8 cellular contexts compared by ENCODE assay signal in the genomic region with DNA sequence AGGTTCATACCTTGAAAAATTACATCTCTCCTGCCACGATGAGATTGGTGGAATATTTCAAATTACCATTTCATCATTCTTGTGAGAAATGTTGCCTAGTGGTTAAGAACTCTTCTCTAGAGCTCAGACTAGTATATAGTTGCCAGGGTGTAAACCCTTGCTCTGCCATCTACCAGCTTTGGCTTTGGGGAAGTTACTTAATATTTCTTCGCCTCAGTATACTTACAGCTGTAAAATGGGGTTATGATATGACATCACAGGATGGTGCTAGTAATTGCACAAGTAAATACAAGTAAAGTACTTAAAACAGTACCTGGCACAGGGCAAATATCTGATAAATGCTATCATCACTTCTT. TPM values are rescaled to one million over a fixed set of nuclear protein-coding genes. Genes with fewer than 3 reads are reported as not detected.
DNase-seq lines count a peak whose midpoint lies in the region; ATAC-seq, FAIRE-seq and TF ChIP-seq lines count a peak whose summit lies in the region.

No MANE protein-coding gene starts in this region.

- H3K27me3 ChIP-seq in iPS DF 6.9 (ENCODE audit: control insufficient read depth, insufficient read depth, low read length), result no peaks in the 10 kb centered on the region

- POLR2A ChIA-PET in activated B cell treated with CpG ODN at 0.5 μM for 24 hours (lab: Charles Lee), result interaction anchor here (0.9 to 4.6 kb wide), 4 partner anchors 20 to 49 kb away, joined by 3 to 28 read pairs (median 3); no protein-coding TSS in a partner anchor

- ATAC-seq in HG03439 (IDR thresholded peaks at IDR 0.05; ENCODE audit: unreplicated experiment) (peak; percentile 18), activated B cell treated with CpG ODN at 0.5 μM for 24 hours (ENCODE audit: low read depth) (no peak), left colon (no peak), HG02623 (IDR thresholded peaks at IDR 0.05; ENCODE audit: unreplicated experiment) (no peak)

- no peaks in the 10 kb centered on the region for H3K4me1 ChIP-seq in iPS DF 6.9 (ENCODE audit: control insufficient read depth, insufficient read depth, low read length)

- TF ChIP-seq CTCF in D721Med (IDR thresholded peaks at IDR 0.05; ENCODE audit: insufficient read depth, missing control alignments) (no peak), activated B cell treated with CpG ODN at 0.5 μM for 24 hours (IDR thresholded peaks at IDR 0.05) (no peak)

- CTCF ChIA-PET in activated B cell treated with CpG ODN at 0.5 μM for 24 hours (lab: Charles Lee), result interaction anchor here (1.7 kb wide), 1 partner anchor 32 kb away, joined by 4 read pairs; no protein-coding TSS in a partner anchor

- H3K9me3 ChIP-seq in iPS DF 6.9 (ENCODE audit: control insufficient read depth, insufficient read depth, low read length), result no peaks in the 10 kb centered on the region

- H3K4me3 Mint-ChIP-seq in activated B cell treated with CpG ODN at 0.5 μM for 24 hours, result peak overlapping the region; percentile 99
- peak overlapping the region; percentile 95 for H3K4me3 Mint-ChIP-seq in stimulated activated naive CD8-positive, alpha-beta T cell treated with anti-CD3 and anti-CD28 coated beads, Interleukin-15, Interleukin-2, amounts not matched to agents 100 ng/mL and 50 ng/mL, for 24 hours

- H3K36me3 Mint-ChIP-seq in activated B cell treated with CpG ODN at 0.5 μM for 24 hours (ENCODE audit: low read depth), result peaks cover 18% of the 10 kb centered on the region
- peaks cover 4% of the 10 kb centered on the region for H3K36me3 Mint-ChIP-seq in stimulated activated naive CD8-positive, alpha-beta T cell treated with anti-CD3 and anti-CD28 coated beads, Interleukin-15, Interleukin-2, amounts not matched to agents 100 ng/mL and 50 ng/mL, for 24 hours (ENCODE audit: low read depth)

- H3K4me1 Mint-ChIP-seq in activated B cell treated with CpG ODN at 0.5 μM for 24 hours, result peaks cover 60% of the 10 kb centered on the region
- peaks cover 59% of the 10 kb centered on the region for H3K4me1 Mint-ChIP-seq in stimulated activated naive CD8-positive, alpha-beta T cell treated with anti-CD3 and anti-CD28 coated beads, Interleukin-15, Interleukin-2, amounts not matched to agents 100 ng/mL and 50 ng/mL, for 24 hours (ENCODE audit: low read depth)

- FAIRE-seq in D721Med (lab: Jason Lieb, UNC), result peak; percentile 35

- H3K27ac ChIP-seq in iPS DF 6.9 (ENCODE audit: low read length), result no peak overlapping the region

- no peak for DNase-seq in D721Med (ENCODE audit: insufficient read length, low spot score)
- no peak for DNase-seq in activated B cell treated with CpG ODN at 0.5 μM for 24 hours
- DNase-seq in iPS DF 6.9 (ENCODE audit: low read depth, low spot score), result no peak
- DNase-seq in left colon, result no peak
- no peak for DNase-seq in iPS-NIHi11 (ENCODE audit: low spot score)

- H3K27ac Mint-ChIP-seq in activated B cell treated with CpG ODN at 0.5 μM for 24 hours, result peak overlapping the region; percentile 96
- H3K27ac Mint-ChIP-seq in stimulated activated naive CD8-positive, alpha-beta T cell treated with anti-CD3 and anti-CD28 coated beads, Interleukin-15, Interleukin-2, amounts not matched to agents 100 ng/mL and 50 ng/mL, for 24 hours, result peak overlapping the region; percentile 95

- H3K4me3 ChIP-seq in iPS DF 6.9 (ENCODE audit: low read length), result peak overlapping the region; percentile 97; the same call in 1 of the 2 replicates

- intact Hi-C loops in activated B cell treated with CpG ODN at 0.5 μM for 24 hours (cut with micrococcal nuclease), result loop anchor here (1.0 to 5.0 kb wide), 5 partner anchors 8 to 551 kb away; no protein-coding TSS in a partner anchor
- intact Hi-C loops in left colon (cut with DNase I, micrococcal nuclease), result no loop called here

- H3K9me3 Mint-ChIP-seq in activated B cell treated with CpG ODN at 0.5 μM for 24 hours, result no peaks in the 10 kb centered on the region
- no peaks in the 10 kb centered on the region for H3K9me3 Mint-ChIP-seq in stimulated activated naive CD8-positive, alpha-beta T cell treated with anti-CD3 and anti-CD28 coated beads, Interleukin-15, Interleukin-2, amounts not matched to agents 100 ng/mL and 50 ng/mL, for 24 hours

- WGBS in iPS DF 6.9 (ENCODE audit: insufficient coverage, insufficient read length), result no CpG with 5 or more reads among the region's 2 CpGs

- no peaks in the 10 kb centered on the region for H3K27me3 Mint-ChIP-seq in activated B cell treated with CpG ODN at 0.5 μM for 24 hours
- H3K27me3 Mint-ChIP-seq in stimulated activated naive CD8-positive, alpha-beta T cell treated with anti-CD3 and anti-CD28 coated beads, Interleukin-15, Interleukin-2, amounts not matched to agents 100 ng/mL and 50 ng/mL, for 24 hours, result no peaks in the 10 kb centered on the region

- no peaks in the 10 kb centered on the region for H3K36me3 ChIP-seq in iPS DF 6.9 (ENCODE audit: control insufficient read depth, insufficient read depth, low read length)

RNA-seq across cellular contexts. Expression of a gene that starts 1.5 kb away (rescaled TPM):
- 32.5 and 36.9 TPM in 2 replicates for total RNA-seq in activated B cell treated with CpG ODN at 0.5 μM for 24 hours
- 10 to 100 TPM; 32.0 to 34.5 TPM for total RNA-seq in left colon
